19 cellular contexts compared by ENCODE assay signal in the genomic region with DNA sequence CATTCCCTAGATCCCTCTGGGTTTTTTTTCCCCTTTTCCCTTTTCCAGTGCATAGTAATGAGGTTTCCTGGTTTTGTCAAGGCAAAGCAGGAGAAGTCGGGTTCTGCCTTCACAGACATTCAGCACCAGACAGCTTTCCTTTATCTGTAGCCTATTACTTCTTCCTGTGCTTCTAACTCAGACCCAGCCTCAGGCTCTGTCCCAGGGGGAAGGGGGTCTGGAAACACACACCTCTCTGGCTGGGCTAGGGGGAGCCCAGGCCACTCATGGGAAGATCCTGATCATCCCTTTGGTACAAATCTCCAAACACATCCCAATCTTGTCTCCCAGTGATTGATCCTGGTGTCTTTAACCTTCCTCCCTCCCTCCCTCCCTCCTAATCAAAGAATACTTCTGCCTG.
DNase-seq lines count a peak whose midpoint lies in the region; FAIRE-seq and TF ChIP-seq lines count a peak whose summit lies in the region.
"Had no signal": no experiment of that assay in that cellular context is flagged by ENCODE, and none has a peak within 500 bp of the region (broad histone marks: within the 10 kb centered on the region; RNA-seq: fewer than 3 reads in every experiment).

No MANE protein-coding gene starts in this region.

- H2BK12ac ChIP-seq in H1 (ENCODE audit: low read depth, low read length) = no peak overlapping the region
- H2BK12ac ChIP-seq in trophoblast cell (ENCODE audit: low read length) = no peak overlapping the region

- H3K4me1 ChIP-seq in BE2C (no peaks in the 10 kb centered on the region; the same call in 1 of the 2 replicates), H1 (replicated peaks in 1 of 4; ENCODE audit: control insufficient read depth in 3 of 4, insufficient read depth in 4 of 4, low read length in 3 of 4) (peaks cover 0 to 4% (median 1%) of the 10 kb centered on the region in 4 experiments; a peak in 2 of 7 replicates), trophoblast cell (ENCODE audit: control insufficient read depth in 1 of 2, insufficient read depth in 2 of 2, low read length in 2 of 2) (peaks cover 5 to 16% of the 10 kb centered on the region in 2 experiments), spleen (no peaks in the 10 kb centered on the region)

- H4K91ac ChIP-seq in H1 (replicated peaks; ENCODE audit: insufficient read length, low read length) (no peak overlapping the region), trophoblast cell (ENCODE audit: low read depth, low read length) (no peak overlapping the region)

- H3K36me3 ChIP-seq in BE2C (no peaks in the 10 kb centered on the region), H1 (ENCODE audit: control insufficient read depth in 2 of 4, insufficient read depth in 4 of 4, low read length in 3 of 4) (no peaks in the 10 kb centered on the region), trophoblast cell (ENCODE audit: control insufficient read depth in 1 of 2, insufficient read depth in 2 of 2, low read length in 2 of 2) (no peaks in the 10 kb centered on the region), spleen (no peaks in the 10 kb centered on the region)

- no peak overlapping the region for H2BK5ac ChIP-seq in H1 (ENCODE audit: low read depth, low read length)
- H2BK5ac ChIP-seq in trophoblast cell (ENCODE audit: low read depth, low read length, poor library complexity) = no peak overlapping the region

- H3K18ac ChIP-seq in H1 (ENCODE audit: extremely low read depth, low read length) (no peak overlapping the region), trophoblast cell (ENCODE audit: low read length) (no peak overlapping the region)

- H2BK120ac ChIP-seq in H1 (replicated peaks; ENCODE audit: low read depth, low read length) (no peak overlapping the region), trophoblast cell (ENCODE audit: insufficient read depth, low read length, poor library complexity) (no peak overlapping the region)

- H3K27ac ChIP-seq in H1 (ENCODE audit: low read depth, low read length) (no peak overlapping the region), trophoblast cell (ENCODE audit: low read depth, low read length) (peak overlapping the region; percentile 58), spleen (no peak overlapping the region)
- H3K27ac ChIP-seq: 22Rv1, GM23248 had no signal

- no peak overlapping the region for H3K56ac ChIP-seq in H1 (replicated peaks; ENCODE audit: insufficient read length, low read depth, low read length)

- TF ChIP-seq RAD21 in H1 (IDR thresholded peaks at IDR 0.05 in 1 of 2, conservative IDR thresholded peaks at IDR 0.05 in 1 of 2; ENCODE audit: low read depth in 2 of 2, low read length in 2 of 2) = no peak

- POLR2A ChIA-PET in H1 (lab: Charles Lee; ENCODE audit: partially characterized antibody) = no interaction called here

- no peaks in the 10 kb centered on the region for H3K23me2 ChIP-seq in H1 (ENCODE audit: low read depth, low read length)

- H3K9me3 ChIP-seq in BE2C (no peaks in the 10 kb centered on the region), H1 (ENCODE audit: insufficient read depth in 2 of 2, low read depth in 1 of 2, low read length in 1 of 2) (no peaks in the 10 kb centered on the region), trophoblast cell (ENCODE audit: insufficient read depth, low read depth, low read length) (no peaks in the 10 kb centered on the region), spleen (no peaks in the 10 kb centered on the region)

- H4K12ac ChIP-seq in trophoblast cell (ENCODE audit: low read depth, low read length) = no peak overlapping the region

- H2BK15ac ChIP-seq in H1 (ENCODE audit: low read length) = no peak overlapping the region

- 100% methylated on average over 1 of the region's 1 CpG; no CpG with 5 or more reads in 1 of the 2 experiments for WGBS in H1 (ENCODE audit: extremely low coverage in 1 of 2, insufficient coverage in 1 of 2, insufficient read length in 1 of 2, insufficient replicate concordance in 2 of 2, low coverage in 1 of 2, low lambda C conversion rate in 2 of 2, missing lambda C conversion rate in 1 of 2), 2 experiments
- WGBS in trophoblast cell (ENCODE audit: extremely low coverage, insufficient coverage, insufficient read length) = no CpG with 5 or more reads among the region's 1 CpG
- 55 to 80% (median 79%) methylated on average over 1 of the region's 1 CpG for WGBS in spleen, 5 donors

- H3K23ac ChIP-seq in H1 (ENCODE audit: insufficient read length) = no peak overlapping the region
- H3K23ac ChIP-seq in trophoblast cell (ENCODE audit: low read length) = no peak overlapping the region

- no peak overlapping the region for H3K4me2 ChIP-seq in H1 (ENCODE audit: insufficient read depth in 1 of 2, low read depth in 2 of 2, low read length in 2 of 2)
- no peak overlapping the region for H3K4me2 ChIP-seq in trophoblast cell (ENCODE audit: low read length)

- DNase-seq in BE2C = peak; percentile 70
- no peak for DNase-seq in H1 (ENCODE audit: low read depth in 1 of 2, low spot score in 2 of 2)
- DNase-seq in islet precursor cell = peak; percentile 73
- DNase-seq in trophoblast cell = no peak
- no peak for DNase-seq in LoVo (ENCODE audit: low spot score)
- DNase-seq in AML-193 (lab: John Stamatoyannopoulos, UW) = no peak
- no peak for DNase-seq in spleen
- DNase-seq: C1 segment of cervical spinal cord; Calu3; CD4-positive, alpha-beta memory T cell; COR-L47; DMS53; DMS79 treated with DMSO at 0.1 percent for 48 hours; GM23248; H9 had no signal

- TF ChIP-seq POLR2A in H1 (IDR thresholded peaks at IDR 0.05; ENCODE audit: control extremely low read depth in 1 of 2, low read depth in 2 of 2, low read length in 2 of 2) (no peak), spleen (IDR thresholded peaks at IDR 0.05) (no peak)

- H3K27me3 ChIP-seq in BE2C = no peaks in the 10 kb centered on the region
- H3K27me3 ChIP-seq in H1 (replicated peaks in 1 of 4; ENCODE audit: control insufficient read depth in 3 of 4, extremely low read depth in 1 of 4, insufficient read depth in 3 of 4, low read length in 3 of 4) = peaks cover 0 to 2% (median 0%) of the 10 kb centered on the region in 4 experiments; a peak in 1 of 7 replicates
- H3K27me3 ChIP-seq in trophoblast cell (ENCODE audit: insufficient read depth, low read length) = no peaks in the 10 kb centered on the region
- peaks cover 0 to 12% (median 0%) of the 10 kb centered on the region in 7 donors for H3K27me3 ChIP-seq in spleen (replicated peaks in 1 of 7)

- H3K4ac ChIP-seq in H1 (replicated peaks; ENCODE audit: insufficient read length, low read depth, low read length) (no peak overlapping the region), trophoblast cell (ENCODE audit: low read depth, low read length) (no peak overlapping the region)

- FAIRE-seq in H1 (lab: Jason Lieb, UNC) = no peak
- FAIRE-seq: A204.1, G401.6, GM12892 had no signal

- H4K5ac ChIP-seq in H1 (ENCODE audit: insufficient read length, low read depth, low read length) = no peak overlapping the region

- no peaks in the 10 kb centered on the region for H4K20me1 ChIP-seq in H1 (replicated peaks in 1 of 2; ENCODE audit: control insufficient read depth in 1 of 2, insufficient read depth in 2 of 2, low read length in 2 of 2)

- TF ChIP-seq CTCF in BE2C (IDR thresholded peaks at IDR 0.05; ENCODE audit: low read depth, low read length) = no peak
- TF ChIP-seq CTCF in H1 (IDR thresholded peaks at IDR 0.05; ENCODE audit: control extremely low read depth in 1 of 3, insufficient read depth in 1 of 3, low read depth in 1 of 3, low read length in 3 of 3) = no peak
- TF ChIP-seq CTCF in spleen (IDR thresholded peaks at IDR 0.05 in 8 of 11, conservative IDR thresholded peaks at IDR 0.05 in 3 of 11) = no peak

- CTCF ChIA-PET in H1 (lab: Charles Lee; ENCODE audit: partially characterized antibody) = no interaction called here

- no peak overlapping the region for H2BK20ac ChIP-seq in H1 (ENCODE audit: low read length)

- no peaks in the 10 kb centered on the region for H3K79me2 ChIP-seq in H1 (ENCODE audit: control insufficient read depth in 1 of 2, insufficient read depth in 2 of 2, low read length in 2 of 2)
- H3K79me2 ChIP-seq in trophoblast cell (ENCODE audit: control insufficient read depth, insufficient read depth, low read length, poor library complexity) = no peaks in the 10 kb centered on the region

- TF ChIP-seq EP300 in H1 (IDR thresholded peaks at IDR 0.05; ENCODE audit: borderline replicate concordance in 1 of 2, low read depth in 2 of 2, low read length in 2 of 2) = no peak

- H3K4me3 ChIP-seq in BE2C (ENCODE audit: low read depth, low read length) = no peak overlapping the region
- no peak overlapping the region for H3K4me3 ChIP-seq in H1 (ENCODE audit: extremely low read depth in 1 of 4, insufficient read depth in 2 of 4, low read depth in 3 of 4, low read length in 4 of 4)
- H3K4me3 ChIP-seq in trophoblast cell (ENCODE audit: low read depth, low read length) = no peak overlapping the region
- H3K4me3 ChIP-seq in spleen = no peak overlapping the region
- H3K4me3 ChIP-seq: GM23248 had no signal

- no peak overlapping the region for H3K14ac ChIP-seq in H1 (ENCODE audit: insufficient read length)
- H3K14ac ChIP-seq in trophoblast cell (ENCODE audit: low read length) = no peak overlapping the region

- intact Hi-C loops in spleen (cut with DNase I; ENCODE audit: low total_unique reads) = no loop called here

- no peaks in the 10 kb centered on the region for H3K79me1 ChIP-seq in H1 (ENCODE audit: low read depth, low read length)
- H3K79me1 ChIP-seq in trophoblast cell (ENCODE audit: low read length) = peaks cover 19% of the 10 kb centered on the region

- no peak overlapping the region for H3K9ac ChIP-seq in H1 (replicated peaks in 1 of 4; ENCODE audit: extremely low read depth in 1 of 4, low read depth in 3 of 4, low read length in 3 of 4)
- H3K9ac ChIP-seq in trophoblast cell (ENCODE audit: low read length) = no peak overlapping the region
- H3K9ac ChIP-seq: GM23248 had no signal

- H4K8ac ChIP-seq in H1 (ENCODE audit: extremely low read depth, insufficient read depth, low read length) (no peak overlapping the region), trophoblast cell (ENCODE audit: low read depth, low read length) (no peak overlapping the region)

- H2AK5ac ChIP-seq in H1 (ENCODE audit: low read depth, low read length) (no peak overlapping the region), trophoblast cell (ENCODE audit: low read length) (no peak overlapping the region)

- H2AFZ ChIP-seq in H1 (ENCODE audit: low read length) (0 out of 2 replicates have a peak overlapping the region, but pooled peaks have one; percentile 19), trophoblast cell (ENCODE audit: insufficient read depth, low read length, poor library complexity) (no peak overlapping the region)
- H2AFZ ChIP-seq: GM23248 had no signal

TF ChIP-seq in H1, 55 proteins besides CTCF, POLR2A, EP300 and RAD21 (continues in another document):
- no peak for TF ChIP-seq TCF12 (IDR thresholded peaks at IDR 0.05; ENCODE audit: low read depth, low read length)
- TF ChIP-seq CTBP2 (IDR thresholded peaks at IDR 0.05; ENCODE audit: borderline replicate concordance, insufficient read depth, insufficient read length, low read length) = no peak
- TF ChIP-seq BRCA1 (IDR thresholded peaks at IDR 0.05; ENCODE audit: low read depth, low read length) = no peak
- no peak for TF ChIP-seq JUND (IDR thresholded peaks at IDR 0.05; ENCODE audit: low read length)
- no peak for TF ChIP-seq SP1 (IDR thresholded peaks at IDR 0.05; ENCODE audit: low read depth, low read length)

Comparison
In these comparisons a context has a peak if more than half of its experiments do, and no peak if none do; other contexts are left out.
1. DNase-seq: peak in BE2C (single experiment) and islet precursor cell (single experiment); none in H1 (0 of 2), trophoblast cell (0 of 2), LoVo (single experiment), AML-193 (0 of 2) and spleen (single experiment).